11 cellular contexts compared by ENCODE assay signal in the genomic region with DNA sequence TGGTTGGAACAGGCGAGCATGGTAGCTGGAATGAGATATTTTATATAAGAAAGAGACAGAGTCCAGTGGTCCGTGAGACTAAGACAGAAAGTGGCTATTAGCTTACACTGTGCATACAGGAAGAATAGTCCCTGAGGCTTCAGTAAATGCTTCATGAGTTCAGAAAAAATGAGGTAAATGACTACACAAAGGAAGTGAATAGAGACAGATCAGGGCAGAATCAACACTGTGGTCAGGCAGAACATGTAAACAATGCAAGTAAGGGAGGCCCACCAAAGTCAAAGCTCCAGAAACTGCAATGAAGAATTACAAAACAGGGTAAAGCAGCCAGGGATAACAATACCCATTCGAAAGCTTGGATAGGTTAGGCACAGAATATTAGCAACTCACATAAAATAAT. TPM values are rescaled to one million over a fixed set of nuclear protein-coding genes. Genes with fewer than 3 reads are reported as not detected.
DNase-seq lines count a peak whose midpoint lies in the region; ATAC-seq and TF ChIP-seq lines count a peak whose summit lies in the region.
"Had no signal": no experiment of that assay in that cellular context is flagged by ENCODE, and none has a peak within 500 bp of the region (broad histone marks: within the 10 kb centered on the region; RNA-seq: fewer than 3 reads in every experiment).

No MANE protein-coding gene starts in this region.

- no peaks in the 10 kb centered on the region for H3K9me3 Mint-ChIP-seq in endothelial cell (ENCODE audit: unreplicated experiment)
- H3K9me3 Mint-ChIP-seq: activated T-cell treated with anti-CD3 and anti-CD28 coated beads, Interleukin-2, amount 50 U/mL, for 24 hours had no signal

- DNase-seq in DMS53 (lab: John Stamatoyannopoulos, UW) (peak; percentile 82), endothelial cell (ENCODE audit: low spot score) (no peak), SW480 (ENCODE audit: low spot score) (no peak), AG08395 (ENCODE audit: low spot score) (no peak), middle frontal gyrus (ENCODE audit: extremely low spot score, low spot score) (no peak)
- DNase-seq: activated T-cell treated with anti-CD3 and anti-CD28 coated beads, Interleukin-2, amount 50 U/mL, for 24 hours; left lung; NCI-H526 treated with DMSO at 0.1 percent for 48 hours had no signal

- H3K36me3 Mint-ChIP-seq in endothelial cell (ENCODE audit: low read depth, unreplicated experiment) = no peaks in the 10 kb centered on the region

- ATAC-seq in GM19328 (IDR thresholded peaks at IDR 0.05; ENCODE audit: unreplicated experiment) (peak; percentile 84), HG03066 (IDR thresholded peaks at IDR 0.05; ENCODE audit: low read depth, unreplicated experiment) (peak; percentile 95)
- no peak for ATAC-seq in activated CD4-positive, CD25-positive, alpha-beta regulatory T cell treated with anti-CD3 and anti-CD28 coated beads, Interleukin-2, amount 50 U/mL, for 24 hours
- ATAC-seq: left lung had no signal

- H3K4me1 Mint-ChIP-seq in endothelial cell (ENCODE audit: unreplicated experiment) = peaks cover 12% of the 10 kb centered on the region

- TF ChIP-seq CTCF in endothelial cell (IDR thresholded peaks at IDR 0.05; ENCODE audit: unreplicated experiment) = no peak

- no peaks in the 10 kb centered on the region for H3K27me3 Mint-ChIP-seq in endothelial cell (ENCODE audit: unreplicated experiment)
- H3K27me3 Mint-ChIP-seq: activated T-cell treated with anti-CD3 and anti-CD28 coated beads, Interleukin-2, amount 50 U/mL, for 24 hours had no signal

- peak overlapping the region; percentile 15 for H3K27ac Mint-ChIP-seq in endothelial cell (ENCODE audit: unreplicated experiment)
- H3K27ac Mint-ChIP-seq: activated T-cell treated with anti-CD3 and anti-CD28 coated beads, Interleukin-2, amount 50 U/mL, for 24 hours had no signal

- no peak overlapping the region for H3K4me3 Mint-ChIP-seq in endothelial cell (ENCODE audit: unreplicated experiment)
- H3K4me3 Mint-ChIP-seq: activated T-cell treated with anti-CD3 and anti-CD28 coated beads, Interleukin-2, amount 50 U/mL, for 24 hours had no signal

RNA-seq across cellular contexts. Expression of a gene that starts 4.8 kb away (rescaled TPM):
- total RNA-seq in endothelial cell (ENCODE audit: unreplicated experiment) = 0.90 TPM

Comparison
In these comparisons a context has a peak if more than half of its experiments do, and no peak if none do; other contexts are left out.
1. ATAC-seq: peak in GM19328 (single experiment) and HG03066 (single experiment); none in activated CD4-positive, CD25-positive, alpha-beta regulatory T cell treated with anti-CD3 and anti-CD28 coated beads, Interleukin-2, amount 50 U/mL, for 24 hours (0 of 2).